Comparison of ENCODE assay signal across 15 cellular contexts in the genomic region with DNA sequence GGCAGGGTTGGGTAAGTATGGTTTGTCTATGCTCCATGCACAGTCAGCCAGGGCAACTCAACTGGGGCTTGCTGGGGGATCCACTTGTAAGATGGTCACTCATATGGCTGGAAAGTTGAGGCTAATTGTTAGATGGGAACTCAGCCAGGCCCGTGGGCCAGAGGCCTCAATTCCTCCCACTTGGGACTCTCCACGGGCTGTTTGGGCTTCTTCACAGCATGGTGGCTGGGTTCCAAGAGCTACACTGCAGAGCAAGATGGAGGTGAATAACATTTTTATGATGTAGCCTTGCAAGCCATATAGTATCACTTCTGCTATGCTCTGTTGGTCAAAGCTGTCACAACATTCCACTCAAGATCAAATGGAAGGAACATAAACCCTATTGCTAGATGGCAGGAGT. TPM values are rescaled to one million over a fixed set of nuclear protein-coding genes. Genes with fewer than 3 reads are reported as not detected.
DNase-seq lines count a peak whose midpoint lies in the region; ATAC-seq and TF ChIP-seq lines count a peak whose summit lies in the region.
"Had no signal": no experiment of that assay in that cellular context is flagged by ENCODE, and none has a peak within 500 bp of the region (broad histone marks: within the 10 kb centered on the region; RNA-seq: fewer than 3 reads in every experiment).

No MANE protein-coding gene starts in this region.

- H3K9ac ChIP-seq in OCI-LY3 (ENCODE audit: low read length) (no peak overlapping the region), smooth muscle cell (ENCODE audit: low read depth) (no peak overlapping the region)
- H3K9ac ChIP-seq: BLaER1 had no signal

- H3K4me3 ChIP-seq in OCI-LY3 (ENCODE audit: low read length) (peak overlapping the region; percentile 74), smooth muscle cell (no peak overlapping the region)
- H3K4me3 ChIP-seq: adrenal gland, BLaER1, K562 had no signal

- 84% methylated on average over 2 of the region's 2 CpGs for WGBS in smooth muscle cell (ENCODE audit: low lambda C conversion rate)

- H3K4me2 ChIP-seq in OCI-LY3 (ENCODE audit: low read length): peak overlapping the region; percentile 88
- no peak overlapping the region for H3K4me2 ChIP-seq in smooth muscle cell
- H3K4me2 ChIP-seq: BLaER1 had no signal

- H4K20me1 ChIP-seq in OCI-LY3 (ENCODE audit: insufficient read depth, low read length) (no peaks in the 10 kb centered on the region), smooth muscle cell (ENCODE audit: low read depth) (no peaks in the 10 kb centered on the region)
- H4K20me1 ChIP-seq: BLaER1 had no signal

- peaks cover 40% of the 10 kb centered on the region for H3K4me1 ChIP-seq in OCI-LY3 (ENCODE audit: low read length)
- no peaks in the 10 kb centered on the region for H3K4me1 ChIP-seq in smooth muscle cell (ENCODE audit: low read depth)

- H3K27ac Mint-ChIP-seq in stimulated activated naive CD8-positive, alpha-beta T cell treated with anti-CD3 and anti-CD28 coated beads, Interleukin-15, Interleukin-2, amounts not matched to agents 100 ng/mL and 50 ng/mL, for 24 hours: peak overlapping the region; percentile 90
- H3K27ac Mint-ChIP-seq in effector memory CD8-positive, alpha-beta T cell: peak overlapping the region in 1 of 2 donors; percentile 54

- H3K36me3 ChIP-seq in OCI-LY3 (replicated peaks; ENCODE audit: low read depth, low read length) (no peaks in the 10 kb centered on the region), smooth muscle cell (ENCODE audit: low read depth) (no peaks in the 10 kb centered on the region)
- H3K36me3 ChIP-seq: adrenal gland, BLaER1 had no signal

- H2AFZ ChIP-seq in OCI-LY3 (ENCODE audit: low read depth, low read length) (peak overlapping the region; percentile 47), smooth muscle cell (ENCODE audit: low read depth) (no peak overlapping the region)

- ATAC-seq in stimulated activated naive CD8-positive, alpha-beta T cell treated with anti-CD3 and anti-CD28 coated beads, Interleukin-15, Interleukin-2, amounts not matched to agents 100 U/mL and 50 U/mL, for 24 hours: no peak
- ATAC-seq in effector memory CD8-positive, alpha-beta T cell (replicated peaks): no peak
- ATAC-seq in HG03039 (IDR thresholded peaks at IDR 0.05; ENCODE audit: unreplicated experiment): no peak
- ATAC-seq: esophagus mucosa, K562 had no signal

- H3K27me3 ChIP-seq in OCI-LY3 (ENCODE audit: low read depth, low read length): no peaks in the 10 kb centered on the region
- no peaks in the 10 kb centered on the region for H3K27me3 ChIP-seq in smooth muscle cell (ENCODE audit: low read depth)
- H3K27me3 ChIP-seq: adrenal gland, BLaER1 had no signal

- no peak overlapping the region for H3K27ac ChIP-seq in OCI-LY3 (ENCODE audit: low read length)
- H3K27ac ChIP-seq in smooth muscle cell (ENCODE audit: low read depth): no peak overlapping the region
- H3K27ac ChIP-seq: BLaER1 had no signal

- H3K79me2 ChIP-seq in OCI-LY3 (ENCODE audit: low read length) (no peaks in the 10 kb centered on the region), smooth muscle cell (ENCODE audit: low read depth) (peaks cover 3% of the 10 kb centered on the region)

- TF ChIP-seq CTCF in OCI-LY3 (IDR thresholded peaks at IDR 0.05; ENCODE audit: low read depth, low read length) (no peak), smooth muscle cell (IDR thresholded peaks at IDR 0.05; ENCODE audit: borderline replicate concordance, insufficient read depth, poor library complexity, severe bottlenecking) (no peak)

- peak overlapping the region; percentile 83 for H3K4me3 Mint-ChIP-seq in stimulated activated naive CD8-positive, alpha-beta T cell treated with anti-CD3 and anti-CD28 coated beads, Interleukin-15, Interleukin-2, amounts not matched to agents 100 ng/mL and 50 ng/mL, for 24 hours
- H3K4me3 Mint-ChIP-seq in effector memory CD8-positive, alpha-beta T cell: peak overlapping the region; percentile 43 to 60

- H3K9me3 ChIP-seq in OCI-LY3 (ENCODE audit: insufficient read depth, low read length) (no peaks in the 10 kb centered on the region), smooth muscle cell (replicated peaks; ENCODE audit: low read depth) (no peaks in the 10 kb centered on the region)
- H3K9me3 ChIP-seq: adrenal gland, BLaER1 had no signal

- H3K4me1 Mint-ChIP-seq in stimulated activated naive CD8-positive, alpha-beta T cell treated with anti-CD3 and anti-CD28 coated beads, Interleukin-15, Interleukin-2, amounts not matched to agents 100 ng/mL and 50 ng/mL, for 24 hours (ENCODE audit: low read depth): peaks cover 85% of the 10 kb centered on the region
- peaks cover 30 to 49% of the 10 kb centered on the region in 2 donors for H3K4me1 Mint-ChIP-seq in effector memory CD8-positive, alpha-beta T cell (ENCODE audit: low read depth in 2 of 2)

- H3F3A ChIP-seq in smooth muscle cell (ENCODE audit: low read depth): peaks cover 4% of the 10 kb centered on the region

- peaks cover 4% of the 10 kb centered on the region for H3K9me3 Mint-ChIP-seq in stimulated activated naive CD8-positive, alpha-beta T cell treated with anti-CD3 and anti-CD28 coated beads, Interleukin-15, Interleukin-2, amounts not matched to agents 100 ng/mL and 50 ng/mL, for 24 hours
- no peaks in the 10 kb centered on the region for H3K9me3 Mint-ChIP-seq in effector memory CD8-positive, alpha-beta T cell

- peaks cover 14% of the 10 kb centered on the region for H3K36me3 Mint-ChIP-seq in stimulated activated naive CD8-positive, alpha-beta T cell treated with anti-CD3 and anti-CD28 coated beads, Interleukin-15, Interleukin-2, amounts not matched to agents 100 ng/mL and 50 ng/mL, for 24 hours (ENCODE audit: low read depth)
- peaks cover 3% of the 10 kb centered on the region for H3K36me3 Mint-ChIP-seq in effector memory CD8-positive, alpha-beta T cell (ENCODE audit: insufficient read depth)

- DNase-seq in stimulated activated naive CD8-positive, alpha-beta T cell treated with anti-CD3 and anti-CD28 coated beads, Interleukin-15, Interleukin-2, amounts not matched to agents 100 U/mL and 50 U/mL, for 24 hours: no peak
- no peak for DNase-seq in effector memory CD8-positive, alpha-beta T cell
- DNase-seq in AG20443 (ENCODE audit: low spot score) (no peak), smooth muscle cell (lab: John Stamatoyannopoulos, UW; ENCODE audit: unreplicated experiment) (no peak)
- DNase-seq in activated CD4-positive, CD25-positive, alpha-beta regulatory T cell treated with anti-CD3 and anti-CD28 coated beads, Interleukin-2, amount 50 U/mL, for 72 hours: no peak
- DNase-seq: adrenal gland; EL; NCI-H524 treated with DMSO at 0.1 percent for 48 hours; stimulated activated CD8-positive, alpha-beta memory T cell treated with anti-CD3 and anti-CD28 coated beads, Interleukin-4, amount 100 ng/mL, for 48 hours had no signal

- H3K27me3 Mint-ChIP-seq in stimulated activated naive CD8-positive, alpha-beta T cell treated with anti-CD3 and anti-CD28 coated beads, Interleukin-15, Interleukin-2, amounts not matched to agents 100 ng/mL and 50 ng/mL, for 24 hours: no peaks in the 10 kb centered on the region
- no peaks in the 10 kb centered on the region for H3K27me3 Mint-ChIP-seq in effector memory CD8-positive, alpha-beta T cell

RNA-seq across cellular contexts. Expression of a gene that starts 39.2 kb away (rescaled TPM):
- total RNA-seq in smooth muscle cell: 24.0 and 36.0 TPM in 2 replicates
- 8.2 and 15.7 TPM in 2 replicates for polyA plus RNA-seq in smooth muscle cell
